ENCODE assay signal across 7 cellular contexts in genomic region chr3:190658106-190658505, GRCh38.
"Had no signal": no experiment of that assay in that cellular context is flagged by ENCODE, and none has a peak within 500 bp of the region (broad histone marks: within the 10 kb centered on the region; RNA-seq: fewer than 3 reads in every experiment).

No MANE protein-coding gene starts in this region.

- H3K27ac Mint-ChIP-seq: IgD-negative memory B cell had no signal

- DNase-seq: IMR-90, KBM-7, KG1 had no signal

- H3K9me3 Mint-ChIP-seq: IgD-negative memory B cell had no signal

- H3K36me3 Mint-ChIP-seq: IgD-negative memory B cell had no signal

- H3K4me3 ChIP-seq: K562 had no signal

- ATAC-seq: HepG2, K562 had no signal

- H3K27ac ChIP-seq: HL-60 had no signal

- H3K4me3 Mint-ChIP-seq: IgD-negative memory B cell had no signal

- H3K4me1 Mint-ChIP-seq: IgD-negative memory B cell had no signal
